ENCODE assay signal across 11 cellular contexts in genomic region chr5:141657937-141658545, GRCh38. TPM values are rescaled to one million over a fixed set of nuclear protein-coding genes. Genes with fewer than 3 reads are reported as not detected.
DNase-seq lines count a peak whose midpoint lies in the region; ATAC-seq and TF ChIP-seq lines count a peak whose summit lies in the region.
"Had no signal": no experiment of that assay in that cellular context is flagged by ENCODE, and none has a peak within 500 bp of the region (broad histone marks: within the 10 kb centered on the region; RNA-seq: fewer than 3 reads in every experiment).

No MANE protein-coding gene starts in this region.

- DNase-seq in activated CD8-positive, alpha-beta T cell treated with anti-CD3 and anti-CD28 coated beads for 36 hours = peak; percentile 55
- no peak for DNase-seq in activated CD8-positive, alpha-beta T cell treated with anti-CD3 and anti-CD28 coated beads, Interleukin-2, amount 10 ng/mL, durations not matched to agents 7 days and 5 days
- DNase-seq in astrocyte of the cerebellum (ENCODE audit: low read depth) = peak; percentile 70
- DNase-seq in stimulated activated naive CD8-positive, alpha-beta T cell treated with anti-CD3 and anti-CD28 coated beads, Interleukin-15, Interleukin-2, amounts not matched to agents 100 U/mL and 50 U/mL, for 24 hours = no peak
- DNase-seq in stimulated activated CD4-positive, alpha-beta T cell treated with anti-CD3 and anti-CD28 coated beads, Interleukin-2, amount 100 ng/mL, for 24 hours = no peak
- no peak for DNase-seq in NCI-H2107 treated with DMSO at 0.1 percent for 48 hours (lab: John Stamatoyannopoulos, UW; ENCODE audit: unreplicated experiment)
- no peak for DNase-seq in gastrocnemius medialis

- TF ChIP-seq POLR2A in gastrocnemius medialis (IDR thresholded peaks at IDR 0.05) = no peak

- intact Hi-C loops in activated CD8-positive, alpha-beta T cell treated with anti-CD3 and anti-CD28 coated beads for 36 hours (cut with micrococcal nuclease) = no loop called here
- intact Hi-C loops in gastrocnemius medialis (cut with DNase I; ENCODE audit: low total_unique reads) = no loop called here

- no peaks in the 10 kb centered on the region for H3K4me1 ChIP-seq in gastrocnemius medialis

- in situ Hi-C loops in astrocyte of the cerebellum (cut with HindIII; ENCODE audit: low sequenced_read_pairs) = no loop called here
- in situ Hi-C loops in gastrocnemius medialis (cut with MboI; ENCODE audit: low sequenced_read_pairs in 4 of 4) = no loop called here

- H3K27me3 ChIP-seq in gastrocnemius medialis = no peaks in the 10 kb centered on the region
- H3K27me3 ChIP-seq: BLaER1 treated with 17β-estradiol and CSF1 and Interleukin-3, amounts not matched to agents 10 nM and 100 nM had no signal

- peaks cover 10% of the 10 kb centered on the region for H3K4me1 Mint-ChIP-seq in activated CD8-positive, alpha-beta T cell treated with anti-CD3 and anti-CD28 coated beads for 36 hours (ENCODE audit: low read depth)
- H3K4me1 Mint-ChIP-seq in activated CD8-positive, alpha-beta T cell treated with anti-CD3 and anti-CD28 coated beads, Interleukin-2, amount 10 ng/mL, durations not matched to agents 7 days and 5 days (ENCODE audit: low read depth) = peaks cover 17% of the 10 kb centered on the region
- H3K4me1 Mint-ChIP-seq: memory B cell had no signal

- no peak overlapping the region for H3K4me3 Mint-ChIP-seq in activated CD8-positive, alpha-beta T cell treated with anti-CD3 and anti-CD28 coated beads for 36 hours
- H3K4me3 Mint-ChIP-seq in activated CD8-positive, alpha-beta T cell treated with anti-CD3 and anti-CD28 coated beads, Interleukin-2, amount 10 ng/mL, durations not matched to agents 7 days and 5 days = no peak overlapping the region
- H3K4me3 Mint-ChIP-seq: memory B cell had no signal

- peak; percentile 84 for ATAC-seq in activated CD8-positive, alpha-beta T cell treated with anti-CD3 and anti-CD28 coated beads for 36 hours
- ATAC-seq in activated CD8-positive, alpha-beta T cell treated with anti-CD3 and anti-CD28 coated beads, Interleukin-2, amount 10 ng/mL, durations not matched to agents 7 days and 5 days = no peak
- ATAC-seq in HG03175 (IDR thresholded peaks at IDR 0.05; ENCODE audit: unreplicated experiment) = peak; percentile 65
- ATAC-seq in stimulated activated naive CD8-positive, alpha-beta T cell treated with anti-CD3 and anti-CD28 coated beads, Interleukin-15, Interleukin-2, amounts not matched to agents 100 U/mL and 50 U/mL, for 24 hours = peak; percentile 74
- no peak for ATAC-seq in gastrocnemius medialis

- no peaks in the 10 kb centered on the region for H3K36me3 Mint-ChIP-seq in activated CD8-positive, alpha-beta T cell treated with anti-CD3 and anti-CD28 coated beads for 36 hours (ENCODE audit: low read depth)
- peaks cover 2% of the 10 kb centered on the region for H3K36me3 Mint-ChIP-seq in activated CD8-positive, alpha-beta T cell treated with anti-CD3 and anti-CD28 coated beads, Interleukin-2, amount 10 ng/mL, durations not matched to agents 7 days and 5 days (ENCODE audit: low read depth)

- H3K9me3 Mint-ChIP-seq in activated CD8-positive, alpha-beta T cell treated with anti-CD3 and anti-CD28 coated beads for 36 hours = no peaks in the 10 kb centered on the region
- H3K9me3 Mint-ChIP-seq in activated CD8-positive, alpha-beta T cell treated with anti-CD3 and anti-CD28 coated beads, Interleukin-2, amount 10 ng/mL, durations not matched to agents 7 days and 5 days (ENCODE audit: insufficient read depth) = no peaks in the 10 kb centered on the region

- TF ChIP-seq CTCF in activated CD8-positive, alpha-beta T cell treated with anti-CD3 and anti-CD28 coated beads for 36 hours (IDR thresholded peaks at IDR 0.05) = no peak
- TF ChIP-seq CTCF in astrocyte of the cerebellum (IDR thresholded peaks at IDR 0.05; ENCODE audit: low read depth, low read length, missing control alignments) (no peak), gastrocnemius medialis (IDR thresholded peaks at IDR 0.05 in 4 of 5, conservative IDR thresholded peaks at IDR 0.05 in 1 of 5) (no peak)

- no peaks in the 10 kb centered on the region for H3K27me3 Mint-ChIP-seq in activated CD8-positive, alpha-beta T cell treated with anti-CD3 and anti-CD28 coated beads for 36 hours
- peaks cover 5% of the 10 kb centered on the region for H3K27me3 Mint-ChIP-seq in activated CD8-positive, alpha-beta T cell treated with anti-CD3 and anti-CD28 coated beads, Interleukin-2, amount 10 ng/mL, durations not matched to agents 7 days and 5 days (ENCODE audit: low read depth)

- POLR2A ChIA-PET in activated CD8-positive, alpha-beta T cell treated with anti-CD3 and anti-CD28 coated beads for 36 hours (lab: Charles Lee) = no interaction called here
- POLR2A ChIA-PET in activated CD8-positive, alpha-beta T cell treated with anti-CD3 and anti-CD28 coated beads, Interleukin-2, amount 10 ng/mL, durations not matched to agents 7 days and 5 days (lab: Charles Lee) = no interaction called here

- no peaks in the 10 kb centered on the region for H3K9me3 ChIP-seq in gastrocnemius medialis

- no peaks in the 10 kb centered on the region for H3K36me3 ChIP-seq in gastrocnemius medialis

- CTCF ChIA-PET in activated CD8-positive, alpha-beta T cell treated with anti-CD3 and anti-CD28 coated beads for 36 hours (lab: Charles Lee) = interaction anchor here (0.9 to 2.3 kb wide), 8 partner anchors 9 to 303 kb away, joined by 3 to 8 read pairs (median 3); no protein-coding TSS in a partner anchor
- CTCF ChIA-PET in activated CD8-positive, alpha-beta T cell treated with anti-CD3 and anti-CD28 coated beads, Interleukin-2, amount 10 ng/mL, durations not matched to agents 7 days and 5 days (lab: Charles Lee) = interaction anchor here (1.1 to 1.6 kb wide), 4 partner anchors 11 to 311 kb away, joined by 3 to 7 read pairs (median 4); partner anchors contain the start of gene RNF14

- H3K4me3 ChIP-seq in astrocyte of the cerebellum (ENCODE audit: low read depth, low read length) (no peak overlapping the region), gastrocnemius medialis (no peak overlapping the region)
- H3K4me3 ChIP-seq: BLaER1 treated with 17β-estradiol and CSF1 and Interleukin-3, amounts not matched to agents 10 nM and 100 nM; PC-9 had no signal

- H3K27ac Mint-ChIP-seq in activated CD8-positive, alpha-beta T cell treated with anti-CD3 and anti-CD28 coated beads for 36 hours = no peak overlapping the region
- H3K27ac Mint-ChIP-seq in activated CD8-positive, alpha-beta T cell treated with anti-CD3 and anti-CD28 coated beads, Interleukin-2, amount 10 ng/mL, durations not matched to agents 7 days and 5 days = no peak overlapping the region
- H3K27ac Mint-ChIP-seq: memory B cell had no signal

- no peak overlapping the region for H3K27ac ChIP-seq in gastrocnemius medialis
- H3K27ac ChIP-seq: BLaER1 treated with 17β-estradiol and CSF1 and Interleukin-3, amounts not matched to agents 10 nM and 100 nM; PC-9 had no signal

RNA-seq across cellular contexts. Expression of gene FCHSD1, which starts 6.8 kb away (rescaled TPM):
- total RNA-seq in activated CD8-positive, alpha-beta T cell treated with anti-CD3 and anti-CD28 coated beads for 36 hours = 10 to 100 TPM; 30.1 to 31.8 TPM
- total RNA-seq in activated CD8-positive, alpha-beta T cell treated with anti-CD3 and anti-CD28 coated beads, Interleukin-2, amount 10 ng/mL, durations not matched to agents 7 days and 5 days = 10 to 100 TPM; 46.9 to 47.8 TPM
- 1 to 10 TPM in 1 of 4 donors, under 1 TPM in 3; 0.32 to 2.6 (median 0.65) TPM for total RNA-seq in gastrocnemius medialis

RNA-seq across cellular contexts. Expression of gene RELL2, which starts 21.2 kb away (rescaled TPM):
- 10 to 100 TPM; 31.4 to 35.6 TPM for total RNA-seq in activated CD8-positive, alpha-beta T cell treated with anti-CD3 and anti-CD28 coated beads for 36 hours
- total RNA-seq in activated CD8-positive, alpha-beta T cell treated with anti-CD3 and anti-CD28 coated beads, Interleukin-2, amount 10 ng/mL, durations not matched to agents 7 days and 5 days = 10 to 100 TPM; 36.9 to 37.1 TPM
- total RNA-seq in gastrocnemius medialis = 1 to 10 TPM in 1 of 4 donors, under 1 TPM in 1, not detected in 2; 0.16 to 1.1 TPM

RNA-seq across cellular contexts. Expression of gene HDAC3, which starts 21.4 kb away (rescaled TPM):
- total RNA-seq in activated CD8-positive, alpha-beta T cell treated with anti-CD3 and anti-CD28 coated beads for 36 hours = 10 to 100 TPM; 94.8 to 98.3 TPM
- total RNA-seq in activated CD8-positive, alpha-beta T cell treated with anti-CD3 and anti-CD28 coated beads, Interleukin-2, amount 10 ng/mL, durations not matched to agents 7 days and 5 days = 10 to 100 TPM; 88.1 to 91.8 TPM
- total RNA-seq in gastrocnemius medialis = 10 to 100 TPM; 29.8 to 40.7 (median 35.7) TPM

RNA-seq across cellular contexts. Expression of gene ARAP3, which starts 24.0 kb away (rescaled TPM):
- 1 to 10 TPM; 5.9 to 7.2 TPM for total RNA-seq in activated CD8-positive, alpha-beta T cell treated with anti-CD3 and anti-CD28 coated beads for 36 hours
- total RNA-seq in activated CD8-positive, alpha-beta T cell treated with anti-CD3 and anti-CD28 coated beads, Interleukin-2, amount 10 ng/mL, durations not matched to agents 7 days and 5 days = 1 to 10 TPM; 8.5 to 8.8 TPM
- 1 to 10 TPM; 1.6 to 5.5 (median 3.0) TPM for total RNA-seq in gastrocnemius medialis

RNA-seq across cellular contexts. Expression of gene DIAPH1, which starts 39.2 kb away (rescaled TPM):
- total RNA-seq in activated CD8-positive, alpha-beta T cell treated with anti-CD3 and anti-CD28 coated beads for 36 hours = 100 to 1,000 TPM; 209 to 218 TPM
- 100 to 1,000 TPM; 281 to 286 TPM for total RNA-seq in activated CD8-positive, alpha-beta T cell treated with anti-CD3 and anti-CD28 coated beads, Interleukin-2, amount 10 ng/mL, durations not matched to agents 7 days and 5 days
- total RNA-seq in gastrocnemius medialis = 100 to 1,000 TPM in 3 of 4 donors, 10 to 100 TPM in 1; 98.3 to 324 (median 214) TPM

Comparison
In these comparisons a context has a peak if more than half of its experiments do, and no peak if none do; other contexts are left out.
1. ATAC-seq: peak in activated CD8-positive, alpha-beta T cell treated with anti-CD3 and anti-CD28 coated beads for 36 hours (single experiment), HG03175 (single experiment) and stimulated activated naive CD8-positive, alpha-beta T cell treated with anti-CD3 and anti-CD28 coated beads, Interleukin-15, Interleukin-2, amounts not matched to agents 100 U/mL and 50 U/mL, for 24 hours (single experiment); none in activated CD8-positive, alpha-beta T cell treated with anti-CD3 and anti-CD28 coated beads, Interleukin-2, amount 10 ng/mL, durations not matched to agents 7 days and 5 days (single experiment) and gastrocnemius medialis (0 of 2).
2. DNase-seq: peak in activated CD8-positive, alpha-beta T cell treated with anti-CD3 and anti-CD28 coated beads for 36 hours (single experiment) and astrocyte of the cerebellum (single experiment); none in activated CD8-positive, alpha-beta T cell treated with anti-CD3 and anti-CD28 coated beads, Interleukin-2, amount 10 ng/mL, durations not matched to agents 7 days and 5 days (single experiment), stimulated activated naive CD8-positive, alpha-beta T cell treated with anti-CD3 and anti-CD28 coated beads, Interleukin-15, Interleukin-2, amounts not matched to agents 100 U/mL and 50 U/mL, for 24 hours (single experiment), stimulated activated CD4-positive, alpha-beta T cell treated with anti-CD3 and anti-CD28 coated beads, Interleukin-2, amount 100 ng/mL, for 24 hours (0 of 2), NCI-H2107 treated with DMSO at 0.1 percent for 48 hours (single experiment) and gastrocnemius medialis (0 of 2).
3. RNA of gene FCHSD1, which starts 6.8 kb away (total RNA-seq): 46.9 to 47.8 TPM in activated CD8-positive, alpha-beta T cell treated with anti-CD3 and anti-CD28 coated beads, Interleukin-2, amount 10 ng/mL, durations not matched to agents 7 days and 5 days and 30.1 to 31.8 TPM in activated CD8-positive, alpha-beta T cell treated with anti-CD3 and anti-CD28 coated beads for 36 hours; 0.32 to 2.6 TPM in gastrocnemius medialis; every median in the first group is over 4 times any median in the second.
4. RNA of gene RELL2, which starts 21.2 kb away (total RNA-seq): 36.9 to 37.1 TPM in activated CD8-positive, alpha-beta T cell treated with anti-CD3 and anti-CD28 coated beads, Interleukin-2, amount 10 ng/mL, durations not matched to agents 7 days and 5 days and 31.4 to 35.6 TPM in activated CD8-positive, alpha-beta T cell treated with anti-CD3 and anti-CD28 coated beads for 36 hours; 0.16 to 1.1 TPM in gastrocnemius medialis; every median in the first group is over 10 times any median in the second.